In genomic region chr3:50423543-50423942, GRCh38 we compare ENCODE assay signal across 26 cellular contexts.
DNase-seq lines count a peak whose midpoint lies in the region; ATAC-seq, FAIRE-seq and TF ChIP-seq lines count a peak whose summit lies in the region.
"Had no signal": no experiment of that assay in that cellular context is flagged by ENCODE, and none has a peak within 500 bp of the region (broad histone marks: within the 10 kb centered on the region; RNA-seq: fewer than 3 reads in every experiment).

No MANE protein-coding gene starts in this region.

- H4K20me1 ChIP-seq in HepG2 (ENCODE audit: insufficient read depth, low read length), result 0 out of 2 replicates have a peak, but pooled peaks cover 2% of the 10 kb centered on the region

- H3K4me1 ChIP-seq in HepG2 (ENCODE audit: insufficient read depth, low read length) (peaks cover 36% of the 10 kb centered on the region), stomach (peaks cover 5 to 22% (median 19%) of the 10 kb centered on the region in 4 donors)
- H3K4me1 ChIP-seq: Caco-2, gastroesophageal sphincter had no signal

- no CpG with 5 or more reads among the region's 7 CpGs for WGBS in HepG2 (ENCODE audit: low lambda C conversion rate)
- WGBS in stomach, 5 donors, result 27 to 47% (median 33%) methylated on average over 6 to 7 of the region's 7 CpGs

- H3K27me3 Mint-ChIP-seq in activated naive CD8-positive, alpha-beta T cell treated with anti-CD3 and anti-CD28 coated beads for 36 hours, result no peaks in the 10 kb centered on the region
- H3K27me3 Mint-ChIP-seq: activated T-cell treated with anti-CD3 and anti-CD28 coated beads, Interleukin-2, amount 50 U/mL, for 24 hours had no signal

- no peak overlapping the region for H2AFZ ChIP-seq in HepG2 (ENCODE audit: low read length)

- TF ChIP-seq EP300 in HepG2 (IDR thresholded peaks at IDR 0.05; ENCODE audit: low read depth in 2 of 2, low read length in 2 of 2), result peak in 1 of 2 experiments; percentile 25; a peak in 1 of 4 replicates
- TF ChIP-seq EP300 in HepG2 (CRISPR knock-in tag; IDR thresholded peaks at IDR 0.05; ENCODE audit: borderline replicate concordance), result no peak
- TF ChIP-seq EP300 in stomach (IDR thresholded peaks at IDR 0.05), result no peak

- in situ Hi-C loops in HepG2 (cut with HindIII; ENCODE audit: extremely low pct_ligation_motif_present, low pct_unique_long_range_greater_than_20kb), result no loop called here

- TF ChIP-seq POLR2A in HepG2 (IDR thresholded peaks at IDR 0.05; ENCODE audit: insufficient read depth in 1 of 2, low read depth in 2 of 2, low read length in 2 of 2) (no peak), stomach (IDR thresholded peaks at IDR 0.05) (no peak)

- H3K27ac ChIP-seq in HepG2 (ENCODE audit: extremely low read length, insufficient read depth, low read length) (no peak overlapping the region), stomach (peak overlapping the region in 1 of 5 donors; percentile 8)
- H3K27ac ChIP-seq: gastroesophageal sphincter had no signal

- no TSS peak for BruUV-seq in HepG2 (replicated peaks; lab: Mats Ljungman, UMichigan)

- no peaks in the 10 kb centered on the region for H3K36me3 Mint-ChIP-seq in activated naive CD8-positive, alpha-beta T cell treated with anti-CD3 and anti-CD28 coated beads for 36 hours
- H3K36me3 Mint-ChIP-seq: naive B cell had no signal

- H3K9me3 Mint-ChIP-seq in activated naive CD8-positive, alpha-beta T cell treated with anti-CD3 and anti-CD28 coated beads for 36 hours, result no peaks in the 10 kb centered on the region
- H3K9me3 Mint-ChIP-seq: activated T-cell treated with anti-CD3 and anti-CD28 coated beads, Interleukin-2, amount 50 U/mL, for 24 hours; endodermal cell; naive B cell had no signal

- no peak overlapping the region for H3K4me3 Mint-ChIP-seq in activated naive CD8-positive, alpha-beta T cell treated with anti-CD3 and anti-CD28 coated beads for 36 hours
- H3K4me3 Mint-ChIP-seq: activated T-cell treated with anti-CD3 and anti-CD28 coated beads, Interleukin-2, amount 50 U/mL, for 24 hours; B cell; endodermal cell; naive B cell had no signal

- POLR2A ChIA-PET in HepG2 (lab: Yijun Ruan, JAX), result interaction anchor here (1.2 kb wide), 1 partner anchor 73 kb away, joined by 3 read pairs; the partner anchor contains the start of genes CYB561D2 and NPRL2

- 0 out of 2 replicates have a peak overlapping the region, but pooled peaks have one; percentile 3 for H3K4me2 ChIP-seq in HepG2 (ENCODE audit: low read depth, low read length)

- DNase-seq in NCI-H2081 (lab: John Stamatoyannopoulos, UW) (peak; percentile 16 to 78), NCI-H2081 treated with DMSO at 0.1 percent for 48 hours (lab: John Stamatoyannopoulos, UW) (no peak), NCI-H345 treated with DMSO at 0.1 percent for 48 hours (lab: John Stamatoyannopoulos, UW; ENCODE audit: unreplicated experiment) (peak; percentile 42), HepG2 (ENCODE audit: low spot score) (peak; percentile 50), stomach (peak; percentile 83), NCI-H128 (lab: John Stamatoyannopoulos, UW; ENCODE audit: unreplicated experiment) (no peak)
- no peak for DNase-seq in activated naive CD8-positive, alpha-beta T cell treated with anti-CD3 and anti-CD28 coated beads for 36 hours
- DNase-seq: activated naive CD4-positive, alpha-beta T cell treated with Interleukin-2 at 50 U/mL for 16 hours; activated T-cell treated with anti-CD3 and anti-CD28 coated beads, Interleukin-2, amount 50 U/mL, for 24 hours; Caco-2; cortex of kidney; endodermal cell; mammary epithelial cell; MG63; naive B cell; NCI-H187 treated with DMSO at 0.1 percent for 48 hours; occipital lobe had no signal

- H3K9me3 ChIP-seq in HepG2 (ENCODE audit: low read length) (no peaks in the 10 kb centered on the region), stomach (no peaks in the 10 kb centered on the region)
- H3K9me3 ChIP-seq: Caco-2, gastroesophageal sphincter, MG63 had no signal

- H3K4me1 Mint-ChIP-seq in activated naive CD8-positive, alpha-beta T cell treated with anti-CD3 and anti-CD28 coated beads for 36 hours, result peaks cover 3% of the 10 kb centered on the region
- H3K4me1 Mint-ChIP-seq: B cell had no signal

- ATAC-seq in HepG2 (peak; percentile 66), HG03354 (IDR thresholded peaks at IDR 0.05; ENCODE audit: poor library complexity, severe bottlenecking, unreplicated experiment) (no peak)
- ATAC-seq: activated CD4-positive, CD25-positive, alpha-beta regulatory T cell treated with anti-CD3 and anti-CD28 coated beads, Interleukin-2, amount 50 U/mL, for 24 hours; gastroesophageal sphincter; K562; Right ventricle myocardium inferior had no signal

- intact Hi-C loops in HepG2 (cut with micrococcal nuclease; ENCODE audit: unreplicated experiment), result no loop called here
- intact Hi-C loops in stomach (cut with DNase I; ENCODE audit: low total_unique reads), result no loop called here

- no peak for FAIRE-seq in HepG2 (lab: Jason Lieb, UNC)
- FAIRE-seq: A204.1, H54, K562, keratinocyte had no signal

- no peak overlapping the region for H3K27ac Mint-ChIP-seq in activated naive CD8-positive, alpha-beta T cell treated with anti-CD3 and anti-CD28 coated beads for 36 hours
- H3K27ac Mint-ChIP-seq: activated T-cell treated with anti-CD3 and anti-CD28 coated beads, Interleukin-2, amount 50 U/mL, for 24 hours; B cell; endodermal cell; naive B cell had no signal

- H3K4me3 ChIP-seq in HepG2 (replicated peaks in 1 of 3; ENCODE audit: insufficient read depth in 1 of 3, low read depth in 2 of 3, low read length in 3 of 3), result no peak overlapping the region
- H3K4me3 ChIP-seq in stomach, result no peak overlapping the region
- H3K4me3 ChIP-seq: gastroesophageal sphincter, K562, MG63 had no signal

- TF ChIP-seq CTCF in HepG2 (CRISPR knock-in tag; IDR thresholded peaks at IDR 0.05) (no peak), stomach (IDR thresholded peaks at IDR 0.05) (no peak)

- H3K79me2 ChIP-seq in HepG2 (ENCODE audit: insufficient read depth, low read length), result no peaks in the 10 kb centered on the region

- TF ChIP-seq RAD21 in HepG2 (CRISPR knock-in tag; IDR thresholded peaks at IDR 0.05), result no peak

- peaks cover 4 to 33% of the 10 kb centered on the region in 2 experiments; a peak in 3 of 5 replicates for H3K27me3 ChIP-seq in HepG2 (ENCODE audit: control insufficient read depth in 1 of 2, insufficient read depth in 2 of 2, low read length in 2 of 2)
- no peaks in the 10 kb centered on the region for H3K27me3 ChIP-seq in stomach
- H3K27me3 ChIP-seq: gastroesophageal sphincter, MG63 had no signal

- H3K36me3 ChIP-seq in HepG2 (replicated peaks in 1 of 2; ENCODE audit: control insufficient read depth in 1 of 2, insufficient read depth in 2 of 2, low read length in 2 of 2) (no peaks in the 10 kb centered on the region), stomach (no peaks in the 10 kb centered on the region)
- H3K36me3 ChIP-seq: gastroesophageal sphincter, MG63 had no signal

- CTCF ChIA-PET in HepG2 (lab: Yijun Ruan, JAX; ENCODE audit: low intra/inter-chr PET ratio, low total read pairs), result no interaction called here

- H3K9ac ChIP-seq in HepG2 (ENCODE audit: insufficient read depth, low read depth, low read length), result no peak overlapping the region

TF ChIP-seq in HepG2, 621 proteins besides CTCF, POLR2A, EP300 and RAD21 (continues in another document):
- TF ChIP-seq, protein P1, sequence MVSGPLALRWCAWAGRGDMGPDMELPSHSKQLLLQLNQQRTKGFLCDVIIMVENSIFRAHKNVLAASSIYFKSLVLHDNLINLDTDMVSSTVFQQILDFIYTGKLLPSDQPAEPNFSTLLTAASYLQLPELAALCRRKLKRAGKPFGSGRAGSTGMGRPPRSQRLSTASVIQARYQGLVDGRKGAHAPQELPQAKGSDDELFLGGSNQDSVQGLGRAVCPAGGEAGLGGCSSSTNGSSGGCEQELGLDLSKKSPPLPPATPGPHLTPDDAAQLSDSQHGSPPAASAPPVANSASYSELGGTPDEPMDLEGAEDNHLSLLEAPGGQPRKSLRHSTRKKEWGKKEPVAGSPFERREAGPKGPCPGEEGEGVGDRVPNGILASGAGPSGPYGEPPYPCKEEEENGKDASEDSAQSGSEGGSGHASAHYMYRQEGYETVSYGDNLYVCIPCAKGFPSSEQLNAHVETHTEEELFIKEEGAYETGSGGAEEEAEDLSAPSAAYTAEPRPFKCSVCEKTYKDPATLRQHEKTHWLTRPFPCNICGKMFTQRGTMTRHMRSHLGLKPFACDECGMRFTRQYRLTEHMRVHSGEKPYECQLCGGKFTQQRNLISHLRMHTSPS (CRISPR knock-in tag; IDR thresholded peaks at IDR 0.05; ENCODE audit: low read depth), result peak; percentile 89
- TF ChIP-seq ZNF737 (CRISPR knock-in tag; IDR thresholded peaks at IDR 0.05; ENCODE audit: borderline replicate concordance), result no peak
- TF ChIP-seq SRSF9 (IDR thresholded peaks at IDR 0.05; ENCODE audit: borderline replicate concordance, insufficient read depth, low read depth, low read length, poor library complexity, severe bottlenecking), result no peak
- peak; percentile 71 for TF ChIP-seq TCF7 (IDR thresholded peaks at IDR 0.05; ENCODE audit: low read depth)
- no peak for TF ChIP-seq ATF5 (CRISPR knock-in tag; IDR thresholded peaks at IDR 0.05; ENCODE audit: low read depth)
- TF ChIP-seq ZNF589 (CRISPR knock-in tag; conservative IDR thresholded peaks at IDR 0.05), result no peak
- TF ChIP-seq SOX6 (IDR thresholded peaks at IDR 0.05), result no peak
- 0 out of 2 replicates have a peak, but pooled peaks have one; percentile 16 for TF ChIP-seq SOX6 (CRISPR knock-in tag; IDR thresholded peaks at IDR 0.05)

Comparison
In these comparisons a context has a peak if more than half of its experiments do, and no peak if none do; other contexts are left out.
1. DNase-seq: peak in NCI-H2081 (2 of 2), NCI-H345 treated with DMSO at 0.1 percent for 48 hours (single experiment), HepG2 (single experiment) and stomach (single experiment); none in NCI-H2081 treated with DMSO at 0.1 percent for 48 hours (single experiment), activated naive CD8-positive, alpha-beta T cell treated with anti-CD3 and anti-CD28 coated beads for 36 hours (single experiment) and NCI-H128 (single experiment).